22 cellular contexts compared by ENCODE assay signal in the genomic region with DNA sequence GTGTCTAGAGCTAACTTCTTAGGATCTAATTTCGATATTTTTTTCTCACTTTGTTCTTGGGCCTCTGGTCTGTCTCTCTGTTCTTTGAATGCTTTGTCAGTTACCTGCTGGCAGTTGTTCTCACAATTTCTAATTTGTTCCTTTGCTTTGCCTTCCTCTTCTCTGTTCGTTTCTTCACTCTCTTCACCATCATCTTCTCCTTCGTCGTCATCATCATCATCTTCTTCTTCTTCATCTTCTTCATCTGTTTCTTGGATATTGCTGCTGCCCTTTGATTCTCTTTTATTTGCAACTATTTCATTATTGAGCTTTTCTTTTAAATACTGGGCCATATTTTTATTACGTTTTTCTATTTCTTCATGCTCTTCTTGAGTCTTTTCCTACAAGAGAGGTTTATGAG. TPM values are rescaled to one million over a fixed set of nuclear protein-coding genes. Genes with fewer than 3 reads are reported as not detected.
DNase-seq lines count a peak whose midpoint lies in the region; ATAC-seq and TF ChIP-seq lines count a peak whose summit lies in the region.
"Had no signal": no experiment of that assay in that cellular context is flagged by ENCODE, and none has a peak within 500 bp of the region (broad histone marks: within the 10 kb centered on the region; RNA-seq: fewer than 3 reads in every experiment).

No MANE protein-coding gene starts in this region.

- peak overlapping the region; percentile 5 for H3K4me3 Mint-ChIP-seq in neural crest cell
- H3K4me3 Mint-ChIP-seq: B cell; CD4-positive, alpha-beta T cell; CD8-positive, alpha-beta memory T cell had no signal

- peaks cover 30% of the 10 kb centered on the region for H3K4me1 ChIP-seq in left ventricle myocardium inferior
- H3K4me1 ChIP-seq in right atrium auricular region, result peaks cover 0 to 7% of the 10 kb centered on the region in 2 donors
- H3K4me1 ChIP-seq in HEK293 (ENCODE audit: control insufficient read depth, insufficient read depth, low read length), result no peaks in the 10 kb centered on the region
- H3K4me1 ChIP-seq in skeletal muscle tissue (ENCODE audit: control insufficient read depth in 3 of 3, insufficient read depth in 3 of 3, low read length in 3 of 3), result peaks cover 9 to 19% (median 14%) of the 10 kb centered on the region in 3 donors

- DNase-seq in left ventricle myocardium inferior, result no peak
- no peak for DNase-seq in right atrium auricular region (ENCODE audit: low spot score)
- DNase-seq in neural crest cell (ENCODE audit: low read depth, low spot score), result no peak
- no peak for DNase-seq in HPDE6-E6E7 (ENCODE audit: extremely low spot score)
- DNase-seq: CD4-positive, alpha-beta T cell; CD8-positive, alpha-beta memory T cell; DMS 273 treated with DMSO at 0.1 percent for 48 hours; DMS79; EL; GDM1; GOT3; H7; HCEC 1CT had no signal

- TF ChIP-seq CTCF in left ventricle myocardium inferior (IDR thresholded peaks at IDR 0.05; ENCODE audit: borderline replicate concordance), result no peak
- no peak for TF ChIP-seq CTCF in right atrium auricular region (IDR thresholded peaks at IDR 0.05)
- no peak for TF ChIP-seq CTCF in HEK293 (tag by site-specific recombination; IDR thresholded peaks at IDR 0.05)
- no peak for TF ChIP-seq CTCF in neural crest cell (conservative IDR thresholded peaks at IDR 0.05)

- H3K4me3 ChIP-seq in left ventricle myocardium inferior, result peak overlapping the region; percentile 65
- no peak overlapping the region for H3K4me3 ChIP-seq in right atrium auricular region
- H3K4me3 ChIP-seq in HEK293 (ENCODE audit: low read depth, low read length), result no peak overlapping the region
- peak overlapping the region; percentile 54 to 66 (median 63) for H3K4me3 ChIP-seq in skeletal muscle tissue (ENCODE audit: low read length in 3 of 3)
- H3K4me3 ChIP-seq: BLaER1, GM12878 had no signal

- H3K36me3 ChIP-seq in left ventricle myocardium inferior, result peaks cover 12% of the 10 kb centered on the region
- no peaks in the 10 kb centered on the region for H3K36me3 ChIP-seq in right atrium auricular region
- H3K36me3 ChIP-seq in HEK293 (ENCODE audit: control insufficient read depth in 2 of 2, insufficient read depth in 1 of 2, low read length in 2 of 2), result no peaks in the 10 kb centered on the region
- peaks cover 2 to 19% (median 14%) of the 10 kb centered on the region in 3 donors for H3K36me3 ChIP-seq in skeletal muscle tissue (ENCODE audit: control insufficient read depth in 3 of 3, insufficient read depth in 3 of 3, low read length in 3 of 3)
- H3K36me3 ChIP-seq: BLaER1 had no signal

- ATAC-seq in HG02840 (IDR thresholded peaks at IDR 0.05; ENCODE audit: low FRiP score, unreplicated experiment), result no peak
- ATAC-seq in GM21526 (IDR thresholded peaks at IDR 0.05; ENCODE audit: low FRiP score, unreplicated experiment), result no peak
- ATAC-seq: GM12878 had no signal

- no peaks in the 10 kb centered on the region for H3K9me3 Mint-ChIP-seq in neural crest cell
- H3K9me3 Mint-ChIP-seq: CD4-positive, alpha-beta T cell; CD8-positive, alpha-beta memory T cell had no signal

- POLR2A ChIA-PET in HEK293 (lab: Yijun Ruan, JAX), result no interaction called here

- CTCF ChIA-PET in HEK293 (lab: Yijun Ruan, JAX), result interaction anchor here (0.6 to 4.1 kb wide), 17 partner anchors 13 to 552 kb away, joined by 3 to 42 read pairs (median 3); no protein-coding TSS in a partner anchor

- H3K27ac ChIP-seq in left ventricle myocardium inferior (replicated peaks), result no peak overlapping the region
- no peak overlapping the region for H3K27ac ChIP-seq in right atrium auricular region
- no peak overlapping the region for H3K27ac ChIP-seq in HEK293 (ENCODE audit: extremely low read depth, low read depth, low read length)
- peak overlapping the region; percentile 79 for H3K27ac ChIP-seq in skeletal muscle tissue (ENCODE audit: low read depth, low read length)
- H3K27ac ChIP-seq: 22Rv1, BLaER1, C4-2B had no signal

- peaks cover 66% of the 10 kb centered on the region for H3K4me1 Mint-ChIP-seq in neural crest cell

- H3K9ac ChIP-seq in skeletal muscle tissue (ENCODE audit: low read depth in 1 of 3, low read length in 3 of 3), result peak overlapping the region in 2 of 3 donors; percentile 58 to 81
- H3K9ac ChIP-seq: BLaER1 had no signal

- intact Hi-C loops in left ventricle myocardium inferior (cut with micrococcal nuclease), result no loop called here

- H3K36me3 Mint-ChIP-seq in neural crest cell (ENCODE audit: low read depth), result peaks cover 3% of the 10 kb centered on the region

- H3K27me3 Mint-ChIP-seq in neural crest cell (ENCODE audit: low read depth), result no peaks in the 10 kb centered on the region
- H3K27me3 Mint-ChIP-seq: B cell; CD4-positive, alpha-beta T cell had no signal

- H3K27ac Mint-ChIP-seq in neural crest cell (ENCODE audit: unreplicated experiment), result no peak overlapping the region
- H3K27ac Mint-ChIP-seq: B cell; CD4-positive, alpha-beta T cell; CD8-positive, alpha-beta memory T cell had no signal

- H3K9me3 ChIP-seq in left ventricle myocardium inferior (replicated peaks) (no peaks in the 10 kb centered on the region), right atrium auricular region (no peaks in the 10 kb centered on the region), HEK293 (ENCODE audit: control insufficient read depth, insufficient read depth, low read depth, low read length) (no peaks in the 10 kb centered on the region), skeletal muscle tissue (ENCODE audit: control insufficient read depth in 3 of 3, low read length in 3 of 3) (no peaks in the 10 kb centered on the region)
- H3K9me3 ChIP-seq: BLaER1 had no signal

- H3K27me3 ChIP-seq in left ventricle myocardium inferior (ENCODE audit: low read depth), result no peaks in the 10 kb centered on the region
- H3K27me3 ChIP-seq in right atrium auricular region, result no peaks in the 10 kb centered on the region
- H3K27me3 ChIP-seq in skeletal muscle tissue (ENCODE audit: control insufficient read depth in 3 of 3, insufficient read depth in 3 of 3, low read length in 3 of 3), result no peaks in the 10 kb centered on the region
- H3K27me3 ChIP-seq: BLaER1 had no signal

TF ChIP-seq in HEK293, 187 proteins besides CTCF, POLR2A, EP300 and RAD21:
- TF ChIP-seq, protein P1, sequence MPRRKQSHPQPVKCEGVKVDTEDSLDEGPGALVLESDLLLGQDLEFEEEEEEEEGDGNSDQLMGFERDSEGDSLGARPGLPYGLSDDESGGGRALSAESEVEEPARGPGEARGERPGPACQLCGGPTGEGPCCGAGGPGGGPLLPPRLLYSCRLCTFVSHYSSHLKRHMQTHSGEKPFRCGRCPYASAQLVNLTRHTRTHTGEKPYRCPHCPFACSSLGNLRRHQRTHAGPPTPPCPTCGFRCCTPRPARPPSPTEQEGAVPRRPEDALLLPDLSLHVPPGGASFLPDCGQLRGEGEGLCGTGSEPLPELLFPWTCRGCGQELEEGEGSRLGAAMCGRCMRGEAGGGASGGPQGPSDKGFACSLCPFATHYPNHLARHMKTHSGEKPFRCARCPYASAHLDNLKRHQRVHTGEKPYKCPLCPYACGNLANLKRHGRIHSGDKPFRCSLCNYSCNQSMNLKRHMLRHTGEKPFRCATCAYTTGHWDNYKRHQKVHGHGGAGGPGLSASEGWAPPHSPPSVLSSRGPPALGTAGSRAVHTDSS (tag by site-specific recombination; IDR thresholded peaks at IDR 0.05), result peak; percentile 96
- no peak for TF ChIP-seq ZNF211 (tag by site-specific recombination; IDR thresholded peaks at IDR 0.05; ENCODE audit: low read depth)

RNA-seq across cellular contexts. Expression of a gene that starts 2.7 kb away (rescaled TPM):
- total RNA-seq in left ventricle myocardium inferior, result 154 TPM
- 100 to 1,000 TPM in 1 of 2 donors, 10 to 100 TPM in 1; 33.1 to 110 TPM for total RNA-seq in right atrium auricular region
- 3.8 and 4.2 TPM in 2 replicates for total RNA-seq in neural crest cell
- 31.8 TPM for total RNA-seq in skeletal muscle tissue
- total RNA-seq: B cell; CD4-positive, alpha-beta T cell; CD8-positive, alpha-beta memory T cell; H7 had no signal

RNA-seq across cellular contexts. Expression of a gene that starts 34.9 kb away (rescaled TPM):
- 193 TPM for total RNA-seq in left ventricle myocardium inferior
- 100 to 1,000 TPM; 172 to 199 TPM for total RNA-seq in right atrium auricular region
- total RNA-seq in neural crest cell, result 59.2 and 59.9 TPM in 2 replicates
- 60.5 TPM for total RNA-seq in skeletal muscle tissue

RNA-seq across cellular contexts. Expression of a gene that starts 39.5 kb away (rescaled TPM):
- total RNA-seq in left ventricle myocardium inferior, result 84.2 TPM
- total RNA-seq in right atrium auricular region, result 10 to 100 TPM; 39.9 to 63.5 TPM
- total RNA-seq in neural crest cell, result 75.6 and 78.8 TPM in 2 replicates
- 48.5 TPM for total RNA-seq in skeletal muscle tissue

Comparison
In these comparisons a context has a peak if more than half of its experiments do, and no peak if none do; other contexts are left out.
1. H3K4me3 ChIP-seq: peak in left ventricle myocardium inferior (single experiment) and skeletal muscle tissue (3 of 3); none in right atrium auricular region (0 of 2) and HEK293 (single experiment).